In genomic region chr2:48105848-48106247, GRCh38 we compare ENCODE assay signal across 9 cellular contexts.
DNase-seq lines count a peak whose midpoint lies in the region; ATAC-seq and TF ChIP-seq lines count a peak whose summit lies in the region.
"Had no signal": no experiment of that assay in that cellular context is flagged by ENCODE, and none has a peak within 500 bp of the region (broad histone marks: within the 10 kb centered on the region; RNA-seq: fewer than 3 reads in every experiment).

No MANE protein-coding gene starts in this region.

- H3K36me3 ChIP-seq in RWPE2 (ENCODE audit: low read depth): no peaks in the 10 kb centered on the region
- no peaks in the 10 kb centered on the region for H3K36me3 ChIP-seq in naive thymus-derived CD4-positive, alpha-beta T cell (ENCODE audit: control insufficient read depth in 2 of 3, insufficient read depth in 3 of 3, low read length in 3 of 3)
- H3K36me3 ChIP-seq: BE2C had no signal

- H3K27ac ChIP-seq in RWPE2 (ENCODE audit: poor library complexity, severe bottlenecking): peak overlapping the region; percentile 96
- H3K27ac ChIP-seq in naive thymus-derived CD4-positive, alpha-beta T cell (ENCODE audit: low read depth, low read length): no peak overlapping the region

- ATAC-seq in activated CD8-positive, alpha-beta memory T cell treated with anti-CD3 and anti-CD28 coated beads, Interleukin-2, amount 10 ng/mL, durations not matched to agents 7 days and 5 days: no peak
- ATAC-seq in RWPE2 (ENCODE audit: low read depth) (no peak), left cardiac atrium (peak; percentile 2 to 15)
- ATAC-seq in stimulated activated memory B cell treated with anti-CD40 and anti-IgM and Interleukin-4, amounts not matched to agents 10 μg/mL and 1 μg/mL and 100 μg/mL, for 72 hours: peak; percentile 62
- no peak for ATAC-seq in naive thymus-derived CD4-positive, alpha-beta T cell

- H3K27ac Mint-ChIP-seq in activated CD8-positive, alpha-beta memory T cell treated with anti-CD3 and anti-CD28 coated beads, Interleukin-2, amount 10 ng/mL, durations not matched to agents 7 days and 5 days: no peak overlapping the region
- H3K27ac Mint-ChIP-seq in stimulated activated memory B cell treated with anti-CD40 and anti-IgM and Interleukin-4, amounts not matched to agents 10 μg/mL and 1 μg/mL and 100 μg/mL, for 72 hours: peak overlapping the region; percentile 76
- H3K27ac Mint-ChIP-seq in naive thymus-derived CD4-positive, alpha-beta T cell: peak overlapping the region in 2 of 9 donors; percentile 1 to 5

- peaks cover 26% of the 10 kb centered on the region for H3K27me3 Mint-ChIP-seq in activated CD8-positive, alpha-beta memory T cell treated with anti-CD3 and anti-CD28 coated beads, Interleukin-2, amount 10 ng/mL, durations not matched to agents 7 days and 5 days
- H3K27me3 Mint-ChIP-seq in stimulated activated memory B cell treated with anti-CD40 and anti-IgM and Interleukin-4, amounts not matched to agents 10 μg/mL and 1 μg/mL and 100 μg/mL, for 72 hours: no peaks in the 10 kb centered on the region
- H3K27me3 Mint-ChIP-seq in naive thymus-derived CD4-positive, alpha-beta T cell: peaks cover 0 to 20% (median 0%) of the 10 kb centered on the region in 5 donors

- peak overlapping the region; percentile 50 for H3K4me3 Mint-ChIP-seq in activated CD8-positive, alpha-beta memory T cell treated with anti-CD3 and anti-CD28 coated beads, Interleukin-2, amount 10 ng/mL, durations not matched to agents 7 days and 5 days
- no peak overlapping the region for H3K4me3 Mint-ChIP-seq in stimulated activated memory B cell treated with anti-CD40 and anti-IgM and Interleukin-4, amounts not matched to agents 10 μg/mL and 1 μg/mL and 100 μg/mL, for 72 hours
- H3K4me3 Mint-ChIP-seq in naive thymus-derived CD4-positive, alpha-beta T cell: peak overlapping the region in 5 of 10 donors; percentile 16 to 68 (median 37)

- DNase-seq in activated CD8-positive, alpha-beta memory T cell treated with anti-CD3 and anti-CD28 coated beads, Interleukin-2, amount 10 ng/mL, durations not matched to agents 7 days and 5 days: no peak
- DNase-seq in activated CD8-positive, alpha-beta memory T cell treated with anti-CD3 and anti-CD28 coated beads, Interleukin-2, amount 50 U/mL, for 48 hours: no peak
- no peak for DNase-seq in RWPE2 (ENCODE audit: low spot score)
- DNase-seq in left cardiac atrium: peak; percentile 24
- DNase-seq in naive thymus-derived CD4-positive, alpha-beta T cell: no peak
- no peak for DNase-seq in foreskin fibroblast
- no peak for DNase-seq in GM13976 (ENCODE audit: low spot score)

- H3K4me1 ChIP-seq in RWPE2 (ENCODE audit: insufficient read depth, poor library complexity, severe bottlenecking): peaks cover 25% of the 10 kb centered on the region
- H3K4me1 ChIP-seq in naive thymus-derived CD4-positive, alpha-beta T cell (ENCODE audit: control insufficient read depth in 2 of 2, insufficient read depth in 2 of 2, low read length in 2 of 2): no peaks in the 10 kb centered on the region
- H3K4me1 ChIP-seq: BE2C had no signal

- CTCF ChIA-PET in activated CD8-positive, alpha-beta memory T cell treated with anti-CD3 and anti-CD28 coated beads, Interleukin-2, amount 10 ng/mL, durations not matched to agents 7 days and 5 days (lab: Charles Lee): interaction anchor here (1.1 to 1.8 kb wide), 4 partner anchors 249 to 302 kb away, joined by 3 to 7 read pairs (median 6); no protein-coding TSS in a partner anchor
- CTCF ChIA-PET in naive thymus-derived CD4-positive, alpha-beta T cell (lab: Charles Lee): interaction anchor here (0.6 to 1.8 kb wide), 5 partner anchors 189 to 339 kb away, joined by 3 to 13 read pairs (median 3); no protein-coding TSS in a partner anchor

- no peaks in the 10 kb centered on the region for H3K27me3 ChIP-seq in RWPE2 (ENCODE audit: insufficient read depth, poor library complexity, severe bottlenecking)
- H3K27me3 ChIP-seq in naive thymus-derived CD4-positive, alpha-beta T cell (ENCODE audit: control insufficient read depth in 2 of 2, insufficient read depth in 2 of 2, low read length in 2 of 2): no peaks in the 10 kb centered on the region
- H3K27me3 ChIP-seq: BE2C had no signal

- H3K4me1 Mint-ChIP-seq in activated CD8-positive, alpha-beta memory T cell treated with anti-CD3 and anti-CD28 coated beads, Interleukin-2, amount 10 ng/mL, durations not matched to agents 7 days and 5 days: peaks cover 12% of the 10 kb centered on the region
- H3K4me1 Mint-ChIP-seq in stimulated activated memory B cell treated with anti-CD40 and anti-IgM and Interleukin-4, amounts not matched to agents 10 μg/mL and 1 μg/mL and 100 μg/mL, for 72 hours: peaks cover 24% of the 10 kb centered on the region
- H3K4me1 Mint-ChIP-seq in naive thymus-derived CD4-positive, alpha-beta T cell: peaks cover 0 to 15% (median 9%) of the 10 kb centered on the region in 7 donors

- POLR2A ChIA-PET in naive thymus-derived CD4-positive, alpha-beta T cell (lab: Charles Lee): no interaction called here

- intact Hi-C loops in left cardiac atrium (cut with DNase I): loop anchor here (2.0 to 10.0 kb wide), 6 partner anchors 197 to 671 kb away; partner anchors contain the start of gene MSH6 (in 1 of the 2)
- intact Hi-C loops in naive thymus-derived CD4-positive, alpha-beta T cell (cut with micrococcal nuclease): loop anchor here (1.0 to 5.0 kb wide), 10 partner anchors 199 to 771 kb away; partner anchors contain the start of genes MSH2 (in 1 of the 2) and MSH6 (in 1 of the 2)

- in situ Hi-C loops in GM13976 (cut with MboI; ENCODE audit: low sequenced_read_pairs, unreplicated experiment): no loop called here

- H3K9me3 ChIP-seq in RWPE2 (ENCODE audit: severe bottlenecking): no peaks in the 10 kb centered on the region
- H3K9me3 ChIP-seq in naive thymus-derived CD4-positive, alpha-beta T cell (ENCODE audit: control insufficient read depth in 2 of 3, low read length in 3 of 3): no peaks in the 10 kb centered on the region
- H3K9me3 ChIP-seq: BE2C had no signal

- H3K4me3 ChIP-seq in RWPE2 (ENCODE audit: severe bottlenecking) (no peak overlapping the region), foreskin fibroblast (ENCODE audit: low read depth in 1 of 2, low read length in 2 of 2) (no peak overlapping the region)
- no peak overlapping the region for H3K4me3 ChIP-seq in naive thymus-derived CD4-positive, alpha-beta T cell (ENCODE audit: low read length)

- TF ChIP-seq CTCF in RWPE2 (IDR thresholded peaks at IDR 0.05; ENCODE audit: poor library complexity, severe bottlenecking): no peak
- TF ChIP-seq CTCF in foreskin fibroblast (IDR thresholded peaks at IDR 0.05; ENCODE audit: low read depth, low read length): no peak
- TF ChIP-seq CTCF in GM13976 (IDR thresholded peaks at IDR 0.05; ENCODE audit: borderline replicate concordance, control extremely low read depth, extremely low read depth, insufficient read depth, missing control alignments): no peak

- no peaks in the 10 kb centered on the region for H3K36me3 Mint-ChIP-seq in activated CD8-positive, alpha-beta memory T cell treated with anti-CD3 and anti-CD28 coated beads, Interleukin-2, amount 10 ng/mL, durations not matched to agents 7 days and 5 days
- H3K36me3 Mint-ChIP-seq in stimulated activated memory B cell treated with anti-CD40 and anti-IgM and Interleukin-4, amounts not matched to agents 10 μg/mL and 1 μg/mL and 100 μg/mL, for 72 hours: no peaks in the 10 kb centered on the region
- no peaks in the 10 kb centered on the region for H3K36me3 Mint-ChIP-seq in naive thymus-derived CD4-positive, alpha-beta T cell

- no peaks in the 10 kb centered on the region for H3K9me3 Mint-ChIP-seq in activated CD8-positive, alpha-beta memory T cell treated with anti-CD3 and anti-CD28 coated beads, Interleukin-2, amount 10 ng/mL, durations not matched to agents 7 days and 5 days (ENCODE audit: low read depth)
- no peaks in the 10 kb centered on the region for H3K9me3 Mint-ChIP-seq in stimulated activated memory B cell treated with anti-CD40 and anti-IgM and Interleukin-4, amounts not matched to agents 10 μg/mL and 1 μg/mL and 100 μg/mL, for 72 hours
- H3K9me3 Mint-ChIP-seq in naive thymus-derived CD4-positive, alpha-beta T cell: peaks cover 0 to under 1% (median 0%) of the 10 kb centered on the region in 11 donors

Comparison
In these comparisons a context has a peak if more than half of its experiments do, and no peak if none do; other contexts are left out.
1. ATAC-seq: peak in left cardiac atrium (2 of 2) and stimulated activated memory B cell treated with anti-CD40 and anti-IgM and Interleukin-4, amounts not matched to agents 10 μg/mL and 1 μg/mL and 100 μg/mL, for 72 hours (single experiment); none in activated CD8-positive, alpha-beta memory T cell treated with anti-CD3 and anti-CD28 coated beads, Interleukin-2, amount 10 ng/mL, durations not matched to agents 7 days and 5 days (single experiment), RWPE2 (single experiment) and naive thymus-derived CD4-positive, alpha-beta T cell (single experiment).